In genomic region chr12:101145820-101146431, GRCh38 we compare ENCODE assay signal across 7 cellular contexts.
A peak's percentile ranks its signal among the peaks of the same experiment; 100 is the strongest.
DNase-seq lines count a peak whose midpoint lies in the region; TF ChIP-seq lines count a peak whose summit lies in the region.
"Not testable (repeated sequence)": the region's sequence is repeated elsewhere in the genome, so short reads cannot be mapped to it uniquely, and the experiment has no call there.

No MANE protein-coding gene starts in this region.

- TF ChIP-seq CTCF in 22Rv1 (IDR thresholded peaks at IDR 0.05); H9 (conservative IDR thresholded peaks at IDR 0.05); brain (conservative IDR thresholded peaks at IDR 0.05); hepatocyte (IDR thresholded peaks at IDR 0.05; ENCODE audit: poor library complexity); neural progenitor cell (IDR thresholded peaks at IDR 0.05): not testable (repeated sequence)

- H2BK12ac ChIP-seq in H9 (ENCODE audit: insufficient read length, low read depth, low read length), result not testable (repeated sequence)

- H2AK5ac ChIP-seq in H9 (ENCODE audit: insufficient read length, low read length), result not testable (repeated sequence)

- H2BK20ac ChIP-seq in H9 (ENCODE audit: low read depth, low read length, poor library complexity, severe bottlenecking), result not testable (repeated sequence)

- H3K4ac ChIP-seq in H9 (ENCODE audit: low read depth, low read length), result not testable (repeated sequence)

- H3K79me2 ChIP-seq in H9 (ENCODE audit: insufficient read depth, low read length); hepatocyte; neural progenitor cell (ENCODE audit: low read depth): not testable (repeated sequence)

- H3K18ac ChIP-seq in H9 (ENCODE audit: insufficient read length, low read depth, low read length), result peak overlapping the region; percentile 70

- H3K23ac ChIP-seq in H9 (ENCODE audit: insufficient read length, low read depth, low read length), result not testable (repeated sequence)

- H3K9me2 ChIP-seq in hepatocyte (replicated peaks; ENCODE audit: insufficient read depth), result not testable (repeated sequence)

- H2BK5ac ChIP-seq in H9 (ENCODE audit: insufficient read length, low read length), result not testable (repeated sequence)

- H3K27me3 ChIP-seq in H9 (ENCODE audit: insufficient read depth, low read length); hepatocyte; iPS-20b (ENCODE audit: insufficient read depth, low read length); neural progenitor cell: not testable (repeated sequence)

- H3K36me3 Mint-ChIP-seq in H9 (ENCODE audit: insufficient read depth in 1 of 3, low read depth in 3 of 3); brain; neural progenitor cell: not testable (repeated sequence)

- not testable (repeated sequence) for H3K23me2 ChIP-seq in H9 (ENCODE audit: insufficient read length, low read depth, low read length, poor library complexity, severe bottlenecking)

- H3K4me3 ChIP-seq in hepatocyte, result not testable (repeated sequence)
- peak overlapping the region; percentile 53 for H3K4me3 ChIP-seq in iPS-20b (ENCODE audit: low read length)
- peak overlapping the region; percentile 52 for H3K4me3 ChIP-seq in neural progenitor cell

- H4K8ac ChIP-seq in H9 (replicated peaks; ENCODE audit: insufficient read length, low read depth, low read length), result not testable (repeated sequence)

- H3K4me2 ChIP-seq in H9 (ENCODE audit: insufficient read depth, insufficient read length, low read length) (peak overlapping the region; percentile 46), hepatocyte (peak overlapping the region; percentile 65), neural progenitor cell (peak overlapping the region; percentile 72)

- H3K27ac Mint-ChIP-seq in H9 (peak overlapping the region; percentile 68 to 93 (median 90)), brain (peak overlapping the region in 1 of 5 experiments; percentile 74)
- H3K27ac Mint-ChIP-seq in neural progenitor cell, result not testable (repeated sequence)

- DNase-seq in H9, result peak; percentile 55
- DNase-seq in NCI-H2171 treated with DMSO at 0.1 percent for 48 hours (lab: John Stamatoyannopoulos, UW), result peak; percentile 11
- DNase-seq in hepatocyte (ENCODE audit: low spot score), result not testable (repeated sequence)
- DNase-seq in neural progenitor cell (ENCODE audit: low spot score), result peak; percentile 35

- H3K9me3 Mint-ChIP-seq in H9, brain, neural progenitor cell: not testable (repeated sequence)

- not testable (repeated sequence) for H2AFZ ChIP-seq in H9 (ENCODE audit: low read length)
- H2AFZ ChIP-seq in hepatocyte (peak overlapping the region; percentile 49), neural progenitor cell (replicated peaks) (peak overlapping the region; percentile 91)

- H3K4me1 ChIP-seq in H9 (ENCODE audit: insufficient read depth, low read length); hepatocyte (ENCODE audit: insufficient read depth); iPS-20b (ENCODE audit: insufficient read depth, low read length); neural progenitor cell: not testable (repeated sequence)

- H4K20me1 ChIP-seq in H9 (ENCODE audit: control insufficient read depth, insufficient read depth, insufficient read length); hepatocyte (ENCODE audit: insufficient read depth, poor library complexity, severe bottlenecking); neural progenitor cell (ENCODE audit: low read depth): not testable (repeated sequence)

- not testable (repeated sequence) for H3T11ph ChIP-seq in H9 (ENCODE audit: low read length)

- H3K79me1 ChIP-seq in H9 (ENCODE audit: insufficient read depth, low read depth, low read length, poor library complexity, severe bottlenecking), result not testable (repeated sequence)

- H3K56ac ChIP-seq in H9 (ENCODE audit: insufficient read length, low read depth, low read length), result not testable (repeated sequence)

- H2BK120ac ChIP-seq in H9 (ENCODE audit: low read depth, low read length, poor library complexity, severe bottlenecking), result not testable (repeated sequence)

- not testable (repeated sequence) for H3K27me3 Mint-ChIP-seq in H9 (ENCODE audit: low read depth); brain; neural progenitor cell (ENCODE audit: insufficient read depth, low read depth)

- H3K36me3 ChIP-seq in hepatocyte (replicated peaks; ENCODE audit: insufficient read depth, low read depth); iPS-20b (ENCODE audit: insufficient read depth, low read depth, low read length); neural progenitor cell: not testable (repeated sequence)

- not testable (repeated sequence) for H2BK15ac ChIP-seq in H9 (ENCODE audit: low read depth, low read length)

- not testable (repeated sequence) for H3K9me3 ChIP-seq in H9 (ENCODE audit: control insufficient read depth, low read depth, low read length); hepatocyte (ENCODE audit: low read depth); iPS-20b (ENCODE audit: insufficient read depth, low read depth, low read length); neural progenitor cell (ENCODE audit: low read depth)

- H4K91ac ChIP-seq in H9 (ENCODE audit: insufficient read length, low read depth, low read length), result not testable (repeated sequence)

- H3K14ac ChIP-seq in H9 (ENCODE audit: insufficient read depth, low read length), result not testable (repeated sequence)

- WGBS in H9 (ENCODE audit: extremely low coverage, insufficient read length, low lambda C conversion rate), result no CpG with 5 or more reads among the region's 35 CpGs
- 46% methylated on average over 34 of the region's 35 CpGs for WGBS in hepatocyte (ENCODE audit: low lambda C conversion rate, missing lambda C conversion rate)

- H3K9ac ChIP-seq in H9 (ENCODE audit: extremely low read depth, insufficient read length, low read length), result peak overlapping the region; percentile 44
- not testable (repeated sequence) for H3K9ac ChIP-seq in iPS-20b (ENCODE audit: low read depth, low read length); neural progenitor cell

- H3K27ac ChIP-seq in 22Rv1, result peak overlapping the region; percentile 40; the same call in 1 of the 2 replicates
- not testable (repeated sequence) for H3K27ac ChIP-seq in H9 (ENCODE audit: insufficient read length, low read depth, low read length); hepatocyte; iPS-20b (ENCODE audit: low read length); neural progenitor cell

- peak overlapping the region; percentile 84 to 93 for H3K4me3 Mint-ChIP-seq in H9
- H3K4me3 Mint-ChIP-seq in brain, result peak overlapping the region in 4 of 5 experiments; percentile 34 to 84 (median 79)
- H3K4me3 Mint-ChIP-seq in neural progenitor cell, result peak overlapping the region; percentile 88

- H3F3A ChIP-seq in neural progenitor cell (ENCODE audit: low read depth), result not testable (repeated sequence)

- not testable (repeated sequence) for H4K5ac ChIP-seq in H9 (ENCODE audit: insufficient read length, low read depth, low read length)

- H3K4me1 Mint-ChIP-seq in H9, result peaks cover 8 to 12% of the 10 kb centered on the region in 2 experiments
- not testable (repeated sequence) for H3K4me1 Mint-ChIP-seq in brain, neural progenitor cell
